Comparison of ENCODE assay signal across 28 cellular contexts in genomic region chr13:100459747-100460146, GRCh38.
"Had no signal": no experiment of that assay in that cellular context is flagged by ENCODE, and none has a peak within 500 bp of the region (broad histone marks: within the 10 kb centered on the region; RNA-seq: fewer than 3 reads in every experiment).

No MANE protein-coding gene starts in this region.

- H3K4me3 ChIP-seq: neural progenitor cell, ovary, psoas muscle, skin epidermis, smooth muscle cell, spleen, suprapubic skin, testis, tibial artery, transverse colon, upper lobe of right lung, uterus had no signal

- H2AFZ ChIP-seq: neural progenitor cell, parathyroid adenoma had no signal

- H3K4me1 ChIP-seq: parathyroid adenoma, psoas muscle, spleen, suprapubic skin, testis, tibial artery, upper lobe of right lung, uterus had no signal

- H3K9ac ChIP-seq: neural progenitor cell, parathyroid adenoma had no signal

- H3K27ac ChIP-seq: neural progenitor cell, ovary, parathyroid adenoma, psoas muscle, skin epidermis, spleen, suprapubic skin, testis, tibial artery, upper lobe of right lung, uterus had no signal

- H3K79me2 ChIP-seq: parathyroid adenoma had no signal

- ATAC-seq: natural killer cell; psoas muscle; right cardiac atrium; sciatic nerve; stimulated activated memory B cell treated with anti-CD40 and anti-IgM and Interleukin-4, amounts not matched to agents 10 μg/mL and 1 μg/mL and 100 μg/mL, for 72 hours; stimulated activated naive CD8-positive, alpha-beta T cell treated with anti-CD3 and anti-CD28 coated beads, Interleukin-15, amount 100 ng/mL, for 72 hours; stimulated activated naive CD8-positive, alpha-beta T cell treated with anti-CD3 and anti-CD28 coated beads, Interleukin-15, Interleukin-2, amounts not matched to agents 100 U/mL and 50 U/mL, for 24 hours; upper lobe of right lung had no signal

- H3K27me3 ChIP-seq: neural progenitor cell, ovary, spleen, suprapubic skin, testis, tibial artery, transverse colon, upper lobe of right lung, uterus had no signal

- H3K36me3 ChIP-seq: neural progenitor cell, ovary, transverse colon, upper lobe of right lung, uterus had no signal

- H3K4me2 ChIP-seq: neural progenitor cell, smooth muscle cell had no signal

- DNase-seq: natural killer cell; occipital lobe; ovary; posterior cingulate gyrus; psoas muscle; right cardiac atrium; spleen; stimulated activated CD4-positive, alpha-beta T cell treated with anti-CD3 and anti-CD28 coated beads, Interleukin-12 subunit alpha, Interleukin-12 subunit beta, amount 100 ng/mL, for 4 hours; stimulated activated CD4-positive, alpha-beta T cell treated with anti-CD3 and anti-CD28 coated beads, Interleukin-1b, Interleukin-23, amount 100 ng/mL, for 48 hours; stimulated activated CD4-positive, alpha-beta T cell treated with anti-CD3 and anti-CD28 coated beads, Interleukin-4, amount 100 ng/mL, for 1 hour; stimulated activated CD4-positive, alpha-beta T cell treated with anti-CD3 and anti-CD28 coated beads, Interleukin-4, amount 100 ng/mL, for 4 hours; stimulated activated CD8-positive, alpha-beta memory T cell treated with anti-CD3 and anti-CD28 coated beads, Interleukin-4, amount 100 ng/mL, for 48 hours; stimulated activated naive CD4-positive, alpha-beta T cell; stimulated activated naive CD8-positive, alpha-beta T cell treated with anti-CD3 and anti-CD28 coated beads, Interleukin-15, amount 100 ng/mL, for 72 hours; stimulated activated naive CD8-positive, alpha-beta T cell treated with anti-CD3 and anti-CD28 coated beads, Interleukin-15, Interleukin-2, amounts not matched to agents 100 U/mL and 50 U/mL, for 24 hours; substantia nigra; testis; tibial artery; transverse colon; upper lobe of right lung; uterus had no signal

- H3K9me3 ChIP-seq: ovary, suprapubic skin, testis, tibial artery, transverse colon, upper lobe of right lung, uterus had no signal
